In the genomic region with DNA sequence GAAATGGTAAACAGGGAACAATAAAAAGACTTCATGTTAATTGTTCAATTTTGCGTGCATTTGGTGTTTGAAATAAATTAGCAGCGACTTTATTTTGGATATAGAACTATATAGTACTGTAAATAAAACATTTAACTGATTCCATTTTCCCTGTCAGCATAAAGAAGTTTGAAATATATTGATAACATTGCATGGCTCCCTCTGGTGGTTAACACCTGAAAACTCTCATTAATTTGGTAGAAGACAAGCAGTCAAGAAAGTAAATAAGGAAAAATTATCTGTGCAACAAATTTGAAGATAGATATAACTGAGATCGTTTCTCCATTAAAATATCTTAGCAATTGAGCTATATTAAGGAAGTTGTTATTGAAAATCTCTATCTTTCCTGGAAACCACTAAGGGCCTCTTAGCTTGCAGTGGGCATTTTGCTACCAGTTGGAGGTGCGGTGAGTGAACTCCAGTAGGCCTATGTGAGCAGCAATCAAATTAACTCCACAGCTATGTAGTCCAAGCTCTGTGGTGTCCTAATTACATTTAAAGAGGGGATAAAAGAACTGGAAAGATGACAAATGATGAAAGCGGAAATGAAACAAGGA, we compare ENCODE assay signal across 8 cellular contexts.
DNase-seq lines count a peak whose midpoint lies in the region; ATAC-seq, FAIRE-seq and TF ChIP-seq lines count a peak whose summit lies in the region.

No MANE protein-coding gene starts in this region.

- H3K9me3 ChIP-seq in left ventricle myocardium inferior (replicated peaks): no peaks in the 10 kb centered on the region

- DNase-seq in left ventricle myocardium inferior (no peak), cardiac septum (ENCODE audit: low spot score) (no peak), MV-4-11 (lab: John Stamatoyannopoulos, UW) (peak; percentile 4), retinal pigment epithelial cell (ENCODE audit: low read depth) (no peak), HEK293T (ENCODE audit: extremely low spot score) (no peak)

- POLR2A ChIA-PET in HEK293T (lab: Yijun Ruan, JAX): no interaction called here

- intact Hi-C loops in left ventricle myocardium inferior (cut with micrococcal nuclease) (no loop called here), cardiac septum (cut with DNase I) (no loop called here)

- H3K27me3 ChIP-seq in left ventricle myocardium inferior (ENCODE audit: low read depth): no peaks in the 10 kb centered on the region

- no peaks in the 10 kb centered on the region for H3K36me3 ChIP-seq in left ventricle myocardium inferior

- peak; percentile 21 for FAIRE-seq in endometrium (lab: Jason Lieb, UNC)

- peak; percentile 32 for TF ChIP-seq CTCF in left ventricle myocardium inferior (IDR thresholded peaks at IDR 0.05; ENCODE audit: borderline replicate concordance)
- peak; percentile 52 for TF ChIP-seq CTCF in retinal pigment epithelial cell (conservative IDR thresholded peaks at IDR 0.05; ENCODE audit: low read depth, low read length)

- no peaks in the 10 kb centered on the region for H3K4me1 ChIP-seq in left ventricle myocardium inferior

- CTCF ChIA-PET in HEK293T (lab: Yijun Ruan, JAX): no interaction called here

- no peak for ATAC-seq in HG02571 (IDR thresholded peaks at IDR 0.05; ENCODE audit: unreplicated experiment)
- ATAC-seq in GM19023 (IDR thresholded peaks at IDR 0.05; ENCODE audit: unreplicated experiment): no peak

- H3K4me3 ChIP-seq in left ventricle myocardium inferior (no peak overlapping the region), retinal pigment epithelial cell (ENCODE audit: low read length) (no peak overlapping the region)

- H3K27ac ChIP-seq in left ventricle myocardium inferior (replicated peaks): no peak overlapping the region

TF ChIP-seq in HEK293T, 16 proteins besides CTCF, POLR2A, EP300 and RAD21:
- no peak for TF ChIP-seq ELF4 (IDR thresholded peaks at IDR 0.05)
- no peak for TF ChIP-seq FOXM1 (IDR thresholded peaks at IDR 0.05; ENCODE audit: borderline replicate concordance)
- no peak for TF ChIP-seq HDGF (IDR thresholded peaks at IDR 0.05; ENCODE audit: borderline replicate concordance)
- no peak for TF ChIP-seq SUZ12 (IDR thresholded peaks at IDR 0.05)
- no peak for TF ChIP-seq L3MBTL2 (conservative IDR thresholded peaks at IDR 0.05)
- TF ChIP-seq PKNOX1 (IDR thresholded peaks at IDR 0.05): no peak
- TF ChIP-seq ZNF384 (IDR thresholded peaks at IDR 0.05): no peak
- no peak for TF ChIP-seq CTBP1 (IDR thresholded peaks at IDR 0.05; ENCODE audit: borderline replicate concordance)
- no peak for TF ChIP-seq BHLHE40 (IDR thresholded peaks at IDR 0.05; ENCODE audit: borderline replicate concordance)
- TF ChIP-seq SP1 (IDR thresholded peaks at IDR 0.05): no peak
- no peak for TF ChIP-seq TARDBP (IDR thresholded peaks at IDR 0.05)
- no peak for TF ChIP-seq NFRKB (IDR thresholded peaks at IDR 0.05)
- TF ChIP-seq LEF1 (IDR thresholded peaks at IDR 0.05; ENCODE audit: borderline replicate concordance): no peak
- no peak for TF ChIP-seq FOXA1 (IDR thresholded peaks at IDR 0.05)
- no peak for TF ChIP-seq FOXK2 (IDR thresholded peaks at IDR 0.05)
- no peak for TF ChIP-seq ARNT (IDR thresholded peaks at IDR 0.05)
